ENCODE assay signal across 15 cellular contexts in genomic region chr5:180686799-180687198, GRCh38. TPM values are rescaled to one million over a fixed set of nuclear protein-coding genes. Genes with fewer than 3 reads are reported as not detected.
"Had no signal": no experiment of that assay in that cellular context is flagged by ENCODE, and none has a peak within 500 bp of the region (broad histone marks: within the 10 kb centered on the region; RNA-seq: fewer than 3 reads in every experiment).

No MANE protein-coding gene starts in this region.

RNA-seq across cellular contexts. Expression of gene FLT4, which starts 37.4 kb away (rescaled TPM):
- total RNA-seq: activated B cell treated with CpG ODN at 0.5 μM for 24 hours had no signal

RNA-seq across cellular contexts. Expression of gene OR2Y1, which starts 53.1 kb away (rescaled TPM):
- total RNA-seq: activated B cell treated with CpG ODN at 0.5 μM for 24 hours; activated CD4-positive, alpha-beta memory T cell treated with anti-CD3 and anti-CD28 coated beads, Interleukin-2, amount 10 ng/mL, durations not matched to agents 7 days and 5 days; activated CD4-positive, alpha-beta T cell treated with anti-CD3 and anti-CD28 coated beads, Interleukin-2, amount 10 ng/mL, durations not matched to agents 7 days and 5 days; activated CD8-positive, alpha-beta memory T cell treated with anti-CD3 and anti-CD28 coated beads, Interleukin-2, amount 10 ng/mL, durations not matched to agents 7 days and 5 days; activated CD8-positive, alpha-beta T cell treated with anti-CD3 and anti-CD28 coated beads, Interleukin-2, amount 10 ng/mL, durations not matched to agents 7 days and 5 days; activated naive CD4-positive, alpha-beta T cell treated with anti-CD3 and anti-CD28 coated beads, Interleukin-2, amount 50 U/mL, for 72 hours; activated naive CD8-positive, alpha-beta T cell treated with anti-CD3 and anti-CD28 coated beads for 36 hours; activated T-helper 2 cell treated with anti-CD3 and anti-CD28 coated beads, Interferon-gamma antibody, Interleukin-2, Interleukin-4, amounts not matched to agents 10 μg/mL and 5 μg/mL and 100 μg/mL, durations not matched to agents 14 hours and 24 hours and 36 hours; adrenal gland; aorta; astrocyte; body of pancreas; breast epithelium; cardiac septum; cerebellum had no signal
- polyA plus RNA-seq: adrenal gland, aorta had no signal
